ENCODE assay signal across 1 cellular context in the genomic region with DNA sequence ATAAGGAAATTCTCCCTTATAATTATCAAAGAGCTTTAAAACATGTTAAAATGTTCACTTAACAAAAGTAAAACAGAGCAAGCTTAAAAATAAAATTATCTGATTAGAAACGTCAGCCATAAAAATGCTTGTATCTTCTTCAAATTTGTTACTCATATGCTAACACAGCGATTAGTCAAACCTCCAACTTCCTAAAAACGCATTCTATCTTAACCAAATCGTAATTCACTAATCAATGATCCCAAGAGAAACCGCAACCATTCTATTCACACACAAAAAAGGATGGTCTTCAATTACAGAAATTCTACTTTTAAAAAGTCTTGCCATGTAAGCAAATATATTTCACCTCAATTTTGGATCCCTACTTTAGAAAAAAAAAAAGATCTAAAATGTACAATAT.
TF ChIP-seq lines count a peak whose summit lies in the region.

No MANE protein-coding gene starts in this region.

TF ChIP-seq in GM23338, 12 proteins besides CTCF, POLR2A, EP300 and RAD21 (continued from another document):
- TF ChIP-seq, protein P1, sequence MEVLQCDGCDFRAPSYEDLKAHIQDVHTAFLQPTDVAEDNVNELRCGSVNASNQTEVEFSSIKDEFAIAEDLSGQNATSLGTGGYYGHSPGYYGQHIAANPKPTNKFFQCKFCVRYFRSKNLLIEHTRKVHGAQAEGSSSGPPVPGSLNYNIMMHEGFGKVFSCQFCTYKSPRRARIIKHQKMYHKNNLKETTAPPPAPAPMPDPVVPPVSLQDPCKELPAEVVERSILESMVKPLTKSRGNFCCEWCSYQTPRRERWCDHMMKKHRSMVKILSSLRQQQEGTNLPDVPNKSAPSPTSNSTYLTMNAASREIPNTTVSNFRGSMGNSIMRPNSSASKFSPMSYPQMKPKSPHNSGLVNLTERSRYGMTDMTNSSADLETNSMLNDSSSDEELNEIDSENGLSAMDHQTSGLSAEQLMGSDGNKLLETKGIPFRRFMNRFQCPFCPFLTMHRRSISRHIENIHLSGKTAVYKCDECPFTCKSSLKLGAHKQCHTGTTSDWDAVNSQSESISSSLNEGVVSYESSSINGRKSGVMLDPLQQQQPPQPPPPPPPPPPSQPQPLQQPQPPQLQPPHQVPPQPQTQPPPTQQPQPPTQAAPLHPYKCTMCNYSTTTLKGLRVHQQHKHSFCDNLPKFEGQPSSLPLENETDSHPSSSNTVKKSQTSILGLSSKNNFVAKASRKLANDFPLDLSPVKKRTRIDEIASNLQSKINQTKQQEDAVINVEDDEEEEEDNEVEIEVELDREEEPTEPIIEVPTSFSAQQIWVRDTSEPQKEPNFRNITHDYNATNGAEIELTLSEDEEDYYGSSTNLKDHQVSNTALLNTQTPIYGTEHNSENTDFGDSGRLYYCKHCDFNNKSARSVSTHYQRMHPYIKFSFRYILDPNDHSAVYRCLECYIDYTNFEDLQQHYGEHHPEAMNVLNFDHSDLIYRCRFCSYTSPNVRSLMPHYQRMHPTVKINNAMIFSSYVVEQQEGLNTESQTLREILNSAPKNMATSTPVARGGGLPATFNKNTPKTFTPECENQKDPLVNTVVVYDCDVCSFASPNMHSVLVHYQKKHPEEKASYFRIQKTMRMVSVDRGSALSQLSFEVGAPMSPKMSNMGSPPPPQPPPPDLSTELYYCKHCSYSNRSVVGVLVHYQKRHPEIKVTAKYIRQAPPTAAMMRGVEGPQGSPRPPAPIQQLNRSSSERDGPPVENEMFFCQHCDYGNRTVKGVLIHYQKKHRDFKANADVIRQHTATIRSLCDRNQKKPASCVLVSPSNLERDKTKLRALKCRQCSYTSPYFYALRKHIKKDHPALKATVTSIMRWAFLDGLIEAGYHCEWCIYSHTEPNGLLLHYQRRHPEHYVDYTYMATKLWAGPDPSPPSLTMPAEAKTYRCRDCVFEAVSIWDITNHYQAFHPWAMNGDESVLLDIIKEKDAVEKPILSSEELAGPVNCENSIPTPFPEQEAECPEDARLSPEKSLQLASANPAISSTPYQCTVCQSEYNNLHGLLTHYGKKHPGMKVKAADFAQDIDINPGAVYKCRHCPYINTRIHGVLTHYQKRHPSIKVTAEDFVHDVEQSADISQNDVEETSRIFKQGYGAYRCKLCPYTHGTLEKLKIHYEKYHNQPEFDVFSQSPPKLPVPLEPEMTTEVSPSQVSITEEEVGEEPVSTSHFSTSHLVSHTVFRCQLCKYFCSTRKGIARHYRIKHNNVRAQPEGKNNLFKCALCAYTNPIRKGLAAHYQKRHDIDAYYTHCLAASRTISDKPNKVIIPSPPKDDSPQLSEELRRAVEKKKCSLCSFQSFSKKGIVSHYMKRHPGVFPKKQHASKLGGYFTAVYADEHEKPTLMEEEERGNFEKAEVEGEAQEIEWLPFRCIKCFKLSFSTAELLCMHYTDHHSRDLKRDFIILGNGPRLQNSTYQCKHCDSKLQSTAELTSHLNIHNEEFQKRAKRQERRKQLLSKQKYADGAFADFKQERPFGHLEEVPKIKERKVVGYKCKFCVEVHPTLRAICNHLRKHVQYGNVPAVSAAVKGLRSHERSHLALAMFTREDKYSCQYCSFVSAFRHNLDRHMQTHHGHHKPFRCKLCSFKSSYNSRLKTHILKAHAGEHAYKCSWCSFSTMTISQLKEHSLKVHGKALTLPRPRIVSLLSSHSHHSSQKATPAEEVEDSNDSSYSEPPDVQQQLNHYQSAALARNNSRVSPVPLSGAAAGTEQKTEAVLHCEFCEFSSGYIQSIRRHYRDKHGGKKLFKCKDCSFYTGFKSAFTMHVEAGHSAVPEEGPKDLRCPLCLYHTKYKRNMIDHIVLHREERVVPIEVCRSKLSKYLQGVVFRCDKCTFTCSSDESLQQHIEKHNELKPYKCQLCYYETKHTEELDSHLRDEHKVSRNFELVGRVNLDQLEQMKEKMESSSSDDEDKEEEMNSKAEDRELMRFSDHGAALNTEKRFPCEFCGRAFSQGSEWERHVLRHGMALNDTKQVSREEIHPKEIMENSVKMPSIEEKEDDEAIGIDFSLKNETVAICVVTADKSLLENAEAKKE (CRISPR knock-in tag; IDR thresholded peaks at IDR 0.05), result no peak
- TF ChIP-seq CREB1 (CRISPR knock-in tag; IDR thresholded peaks at IDR 0.05; ENCODE audit: low read depth) (no peak), STAT1 (IDR thresholded peaks at IDR 0.05; ENCODE audit: unreplicated experiment) (no peak), ZNF114 (CRISPR knock-in tag; IDR thresholded peaks at IDR 0.05) (no peak), NANOG (IDR thresholded peaks at IDR 0.05; ENCODE audit: borderline replicate concordance) (no peak), JUNB (IDR thresholded peaks at IDR 0.05; ENCODE audit: unreplicated experiment) (no peak), ETS1 (IDR thresholded peaks at IDR 0.05) (no peak), ZNF331 (CRISPR knock-in tag; IDR thresholded peaks at IDR 0.05; ENCODE audit: low read depth) (no peak)
